In the genomic region with DNA sequence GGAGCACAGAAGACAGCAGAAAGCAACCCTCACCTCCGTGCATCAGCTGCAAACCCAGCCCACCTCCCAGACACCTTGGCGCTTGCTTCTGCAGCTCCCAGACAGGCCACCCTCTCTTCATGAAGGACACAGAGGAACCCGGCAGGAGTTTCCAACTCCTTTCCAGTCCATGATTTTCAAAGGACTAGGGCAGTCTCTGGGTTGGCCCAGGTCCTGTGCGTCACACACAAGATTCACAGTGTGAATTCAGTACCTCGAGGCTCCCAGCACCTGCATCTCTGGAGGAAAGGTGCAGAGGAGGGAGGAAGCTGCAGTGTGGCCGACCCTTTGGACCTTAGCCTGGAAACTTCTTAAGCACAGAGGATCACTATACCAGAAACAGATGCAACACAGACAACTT, we compare ENCODE assay signal across 17 cellular contexts.
DNase-seq lines count a peak whose midpoint lies in the region; ATAC-seq and TF ChIP-seq lines count a peak whose summit lies in the region.
"Had no signal": no experiment of that assay in that cellular context is flagged by ENCODE, and none has a peak within 500 bp of the region (broad histone marks: within the 10 kb centered on the region; RNA-seq: fewer than 3 reads in every experiment).

No MANE protein-coding gene starts in this region.

- peaks cover 30% of the 10 kb centered on the region for H3K36me3 Mint-ChIP-seq in MCF 10A (ENCODE audit: insufficient read depth, unreplicated experiment)
- H3K36me3 Mint-ChIP-seq in neural crest cell (ENCODE audit: low read depth) = no peaks in the 10 kb centered on the region
- H3K36me3 Mint-ChIP-seq: CD4-positive, CD25-positive, alpha-beta regulatory T cell had no signal

- peak overlapping the region in 2 of 11 experiments; percentile 3 to 31; a peak in 1 of 22 replicates for H3K9ac ChIP-seq in BLaER1 treated with 17β-estradiol and CSF1 and Interleukin-3, amounts not matched to agents 10 nM and 100 nM
- H3K9ac ChIP-seq in stomach smooth muscle (ENCODE audit: low read length in 2 of 2) = peak overlapping the region; percentile 30 to 47

- H4K20me1 ChIP-seq in BLaER1 treated with 17β-estradiol and CSF1 and Interleukin-3, amounts not matched to agents 10 nM and 100 nM = peaks cover 0 to 52% (median 27%) of the 10 kb centered on the region in 11 experiments; a peak in 17 of 22 replicates

- H3K9me3 ChIP-seq in breast epithelium (no peaks in the 10 kb centered on the region), stomach smooth muscle (ENCODE audit: control insufficient read depth in 2 of 2, low read length in 2 of 2) (no peaks in the 10 kb centered on the region)
- H3K9me3 ChIP-seq in BLaER1 treated with 17β-estradiol and CSF1 and Interleukin-3, amounts not matched to agents 10 nM and 100 nM (replicated peaks in 1 of 11) = no peaks in the 10 kb centered on the region

- no peaks in the 10 kb centered on the region for H3K9me3 Mint-ChIP-seq in MCF 10A (ENCODE audit: unreplicated experiment)
- H3K9me3 Mint-ChIP-seq in neural crest cell = no peaks in the 10 kb centered on the region
- H3K9me3 Mint-ChIP-seq: CD4-positive, CD25-positive, alpha-beta regulatory T cell; HFFc6 had no signal

- DNase-seq in breast epithelium (ENCODE audit: low spot score in 2 of 2) (no peak), MCF 10A (ENCODE audit: unreplicated experiment) (no peak), neural crest cell (ENCODE audit: low read depth, low spot score) (no peak), SIG-M5 (lab: John Stamatoyannopoulos, UW) (no peak)
- DNase-seq: 8988T; CD4-positive, CD25-positive, alpha-beta regulatory T cell; COR-L47; H7; HFFc6; KBM-7; NCI-H1694 treated with DMSO at 0.1 percent for 48 hours; NCI-H774; SHP77 had no signal

- H3K27me3 Mint-ChIP-seq in MCF 10A (ENCODE audit: insufficient read depth, unreplicated experiment) (no peaks in the 10 kb centered on the region), neural crest cell (ENCODE audit: low read depth) (no peaks in the 10 kb centered on the region)
- H3K27me3 Mint-ChIP-seq: CD4-positive, CD25-positive, alpha-beta regulatory T cell had no signal

- intact Hi-C loops in breast epithelium (cut with DNase I; ENCODE audit: low total_unique reads) (no loop called here), MCF 10A (cut with micrococcal nuclease) (no loop called here)

- H3K27ac ChIP-seq in breast epithelium (peak overlapping the region; percentile 85 to 93), stomach smooth muscle (ENCODE audit: low read length) (peak overlapping the region; percentile 75)
- no peak overlapping the region for H3K27ac ChIP-seq in BLaER1 treated with 17β-estradiol and CSF1 and Interleukin-3, amounts not matched to agents 10 nM and 100 nM

- CTCF ChIA-PET in MCF 10A (lab: Yijun Ruan, JAX) = interaction anchor here (0.9 to 1.1 kb wide), 2 partner anchors 18 to 241 kb away, joined by 3 to 6 read pairs; no protein-coding TSS in a partner anchor

- no TSS peak for BruUV-seq in MCF 10A (replicated peaks; lab: Mats Ljungman, UMichigan)

- H3K4me3 ChIP-seq in breast epithelium (no peak overlapping the region), stomach smooth muscle (ENCODE audit: low read length in 2 of 2) (no peak overlapping the region)
- no peak overlapping the region for H3K4me3 ChIP-seq in BLaER1 treated with 17β-estradiol and CSF1 and Interleukin-3, amounts not matched to agents 10 nM and 100 nM

- H3K27ac Mint-ChIP-seq in MCF 10A (ENCODE audit: low read depth, unreplicated experiment) (no peak overlapping the region), neural crest cell (ENCODE audit: unreplicated experiment) (peak overlapping the region; percentile 6)
- H3K27ac Mint-ChIP-seq: CD4-positive, CD25-positive, alpha-beta regulatory T cell; HFFc6 had no signal

- H3K4me1 Mint-ChIP-seq in MCF 10A (ENCODE audit: insufficient read depth, unreplicated experiment) = no peaks in the 10 kb centered on the region
- H3K4me1 Mint-ChIP-seq in neural crest cell = peaks cover 8% of the 10 kb centered on the region

- H3K4me1 ChIP-seq in breast epithelium = peaks cover 5 to 11% of the 10 kb centered on the region in 2 donors
- H3K4me1 ChIP-seq in BLaER1 treated with 17β-estradiol and CSF1 and Interleukin-3, amounts not matched to agents 10 nM and 100 nM = peaks cover 32 to 77% (median 70%) of the 10 kb centered on the region in 10 experiments
- H3K4me1 ChIP-seq in stomach smooth muscle (ENCODE audit: control insufficient read depth, insufficient read depth, low read length) = peaks cover 63% of the 10 kb centered on the region

- no peak for ATAC-seq in GM21515 (IDR thresholded peaks at IDR 0.05; ENCODE audit: unreplicated experiment)
- ATAC-seq in GM21390 (IDR thresholded peaks at IDR 0.05; ENCODE audit: unreplicated experiment) = no peak

- TF ChIP-seq POLR2A in breast epithelium (IDR thresholded peaks at IDR 0.05) = no peak

- POLR2A ChIA-PET in MCF 10A (lab: Yijun Ruan, JAX) = interaction anchor here (1.0 kb wide), 1 partner anchor 244 kb away, joined by 3 read pairs; no protein-coding TSS in a partner anchor

- TF ChIP-seq CTCF in breast epithelium (IDR thresholded peaks at IDR 0.05) = no peak
- TF ChIP-seq CTCF in MCF 10A (IDR thresholded peaks at IDR 0.05; ENCODE audit: unreplicated experiment) = no peak
- no peak for TF ChIP-seq CTCF in neural crest cell (conservative IDR thresholded peaks at IDR 0.05)

- H3K4me2 ChIP-seq in BLaER1 treated with 17β-estradiol and CSF1 and Interleukin-3, amounts not matched to agents 10 nM and 100 nM = peak overlapping the region in 9 of 11 experiments; percentile 5 to 95 (median 55); a peak in 14 of 22 replicates

- no peaks in the 10 kb centered on the region for H3K36me3 ChIP-seq in breast epithelium
- H3K36me3 ChIP-seq in BLaER1 treated with 17β-estradiol and CSF1 and Interleukin-3, amounts not matched to agents 10 nM and 100 nM = peaks cover 2 to 32% (median 24%) of the 10 kb centered on the region in 11 experiments; a peak in 18 of 22 replicates
- peaks cover 3 to 24% of the 10 kb centered on the region in 2 donors for H3K36me3 ChIP-seq in stomach smooth muscle (ENCODE audit: control insufficient read depth in 2 of 2, insufficient read depth in 2 of 2, low read length in 2 of 2)

- H3K4me3 Mint-ChIP-seq in MCF 10A (ENCODE audit: unreplicated experiment) (no peak overlapping the region), neural crest cell (no peak overlapping the region)
- H3K4me3 Mint-ChIP-seq: CD4-positive, CD25-positive, alpha-beta regulatory T cell; HFFc6 had no signal

- no peaks in the 10 kb centered on the region for H3K27me3 ChIP-seq in breast epithelium
- no peaks in the 10 kb centered on the region for H3K27me3 ChIP-seq in BLaER1 treated with 17β-estradiol and CSF1 and Interleukin-3, amounts not matched to agents 10 nM and 100 nM
- no peaks in the 10 kb centered on the region for H3K27me3 ChIP-seq in stomach smooth muscle (ENCODE audit: control insufficient read depth in 1 of 2, insufficient read depth in 2 of 2, low read length in 2 of 2)

Comparison
In these comparisons a context has a peak if more than half of its experiments do, and no peak if none do; other contexts are left out.
1. H3K27ac ChIP-seq: peak in breast epithelium (2 of 2) and stomach smooth muscle (single experiment); none in BLaER1 treated with 17β-estradiol and CSF1 and Interleukin-3, amounts not matched to agents 10 nM and 100 nM (0 of 11).